1 cellular context compared by ENCODE assay signal in the genomic region with DNA sequence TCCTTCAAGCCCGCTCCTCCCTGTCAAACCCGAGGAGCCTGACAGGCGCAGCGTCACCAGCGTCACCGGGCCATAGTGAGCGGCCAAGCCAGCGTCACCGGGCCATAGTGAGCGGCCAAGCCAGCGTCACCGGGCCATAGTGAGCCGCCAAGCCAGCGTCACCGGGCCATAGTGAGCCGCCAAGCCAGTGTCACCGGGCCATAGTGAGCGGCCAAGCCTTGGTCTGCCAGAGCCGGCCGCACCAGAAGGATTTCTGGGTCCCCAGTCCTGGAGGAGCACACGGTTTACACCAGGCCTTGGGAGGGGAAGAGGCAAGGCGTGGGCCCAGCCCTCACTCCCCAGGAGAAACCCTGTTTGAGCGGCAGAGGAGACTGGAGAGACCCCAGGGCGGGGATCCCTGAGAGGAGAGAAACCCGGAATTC.
TF ChIP-seq lines count a peak whose summit lies in the region.

No MANE protein-coding gene starts in this region.

TF ChIP-seq in WTC11, 78 proteins besides CTCF, POLR2A, EP300 and RAD21 (continued from another document):
- TF ChIP-seq ZNF281 (CRISPR knock-in tag; IDR thresholded peaks at IDR 0.05), result no peak
